Comparison of ENCODE assay signal across 25 cellular contexts in the genomic region with DNA sequence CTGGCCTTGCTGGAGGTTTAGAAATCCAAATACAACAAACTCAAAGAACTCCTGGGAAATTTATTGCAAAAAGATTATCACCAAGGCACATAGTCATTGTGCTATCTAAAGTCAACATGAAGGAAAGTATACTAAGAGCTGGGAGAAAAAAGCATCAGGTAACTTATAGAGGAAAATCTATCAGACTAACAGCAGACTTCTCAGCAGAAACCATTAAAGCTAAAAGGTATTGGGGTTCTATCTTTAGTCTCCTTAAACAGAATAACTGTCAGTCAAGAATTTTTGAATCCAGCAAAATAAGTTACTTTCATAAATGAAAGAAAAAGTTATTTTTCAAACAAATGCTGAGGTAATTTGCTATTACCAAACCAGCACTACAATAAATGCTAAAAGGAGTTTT. TPM values are rescaled to one million over a fixed set of nuclear protein-coding genes. Genes with fewer than 3 reads are reported as not detected.
"Had no signal": no experiment of that assay in that cellular context is flagged by ENCODE, and none has a peak within 500 bp of the region (broad histone marks: within the 10 kb centered on the region; RNA-seq: fewer than 3 reads in every experiment).

No MANE protein-coding gene starts in this region.

- DNase-seq: IMR-90, Karpas-422, KG1, MM.1S, NCI-H1092 treated with DMSO at 0.1 percent for 48 hours, NCI-H1436, NCI-H187, NCI-H2029, NCI-H2081 treated with DMSO at 0.1 percent for 48 hours, NCI-H2171, NCI-H226, NCI-H446, NCI-H510A, NCI-H524 treated with DMSO at 0.1 percent for 48 hours, NCI-H69, NCI-H774, PC-3, SHP77 treated with DMSO at 0.1 percent for 48 hours, SJCRH30 had no signal

- H3K9me3 ChIP-seq: SJCRH30 had no signal

- H3K27ac ChIP-seq: HL-60, RWPE1, SJCRH30 had no signal

- FAIRE-seq: HTR-8/SVneo had no signal

- ATAC-seq: Panc1, PC-3, SK-N-SH treated with all-trans-retinoic acid at 6 μM for 48 hours had no signal

- H3K36me3 ChIP-seq: SJCRH30 had no signal

- H3K4me3 ChIP-seq: SJCRH30 had no signal

- H3K4me1 ChIP-seq: SJCRH30 had no signal

- H3K27me3 ChIP-seq: SJCRH30 had no signal

RNA-seq across cellular contexts. Expression of gene OR5K3, which starts 8.0 kb away (rescaled TPM):
- total RNA-seq: IMR-90, M059J, PC-3, SJCRH30 had no signal
- polyA plus RNA-seq: IMR-90 had no signal

RNA-seq across cellular contexts. Expression of gene OR5K4, which starts 44.9 kb away (rescaled TPM):
- total RNA-seq: IMR-90, M059J, PC-3, SJCRH30 had no signal
- polyA plus RNA-seq: IMR-90 had no signal
